17 cellular contexts compared by ENCODE assay signal in the genomic region with DNA sequence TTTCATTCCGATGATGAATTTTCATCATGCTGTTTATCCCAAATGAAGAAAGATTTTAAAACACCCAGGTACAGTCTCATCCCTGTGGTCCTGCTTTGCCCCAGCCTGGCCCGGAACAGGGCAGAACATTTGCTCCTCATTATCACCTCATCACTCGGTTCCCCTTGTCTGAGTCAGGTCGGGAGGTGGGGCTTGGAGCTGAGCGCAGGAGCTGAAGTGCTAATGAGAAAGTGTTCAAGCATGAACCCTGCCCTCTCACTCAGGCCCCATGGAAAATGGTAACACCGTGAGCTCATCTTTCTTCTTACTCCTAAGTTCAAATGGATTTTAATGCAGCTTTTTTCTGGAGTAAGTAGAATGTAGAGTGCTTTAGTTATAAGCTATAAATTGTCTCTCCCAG.
"Had no signal": no experiment of that assay in that cellular context is flagged by ENCODE, and none has a peak within 500 bp of the region (broad histone marks: within the 10 kb centered on the region; RNA-seq: fewer than 3 reads in every experiment).

No MANE protein-coding gene starts in this region.

- H3K4me1 Mint-ChIP-seq: immature natural killer cell, memory B cell had no signal

- H3K36me3 ChIP-seq: ascending aorta, breast epithelium, left lung, prostate gland, thoracic aorta had no signal

- H3K27ac Mint-ChIP-seq: activated CD4-positive, alpha-beta memory T cell treated with anti-CD3 and anti-CD28 coated beads, Interleukin-2, amount 10 ng/mL, durations not matched to agents 7 days and 5 days; activated naive CD4-positive, alpha-beta T cell treated with anti-CD3 and anti-CD28 coated beads, Interleukin-2, amount 10 ng/mL, durations not matched to agents 7 days and 5 days; activated T-cell treated with anti-CD3 and anti-CD28 coated beads, Interleukin-2, amount 50 U/mL, for 24 hours; immature natural killer cell; memory B cell; naive thymus-derived CD8-positive, alpha-beta T cell had no signal

- DNase-seq: activated CD4-positive, alpha-beta memory T cell treated with anti-CD3 and anti-CD28 coated beads, Interleukin-2, amount 10 ng/mL, durations not matched to agents 7 days and 5 days; activated CD4-positive, alpha-beta T cell treated with anti-CD3 and anti-CD28 coated beads for 4 hours; activated naive CD4-positive, alpha-beta T cell treated with anti-CD3 and anti-CD28 coated beads, Interleukin-2, amount 10 ng/mL, durations not matched to agents 7 days and 5 days; activated T-cell treated with anti-CD3 and anti-CD28 coated beads, Interleukin-2, amount 50 U/mL, for 24 hours; immature natural killer cell; left lung; naive thymus-derived CD8-positive, alpha-beta T cell; occipital lobe; stimulated activated CD4-positive, alpha-beta T cell treated with anti-CD3 and anti-CD28 coated beads, Interleukin-1b, Interleukin-23, amount 100 ng/mL, for 48 hours; T-helper 1 cell; T1000 had no signal

- H3K4me1 ChIP-seq: ascending aorta, breast epithelium, left lung, prostate gland had no signal

- ATAC-seq: left lung; naive thymus-derived CD8-positive, alpha-beta T cell; sciatic nerve had no signal

- H3K4me3 ChIP-seq: ascending aorta, breast epithelium, left lung, prostate gland, thoracic aorta had no signal

- H3K9me3 ChIP-seq: ascending aorta, breast epithelium, prostate gland, thoracic aorta had no signal

- H3K36me3 Mint-ChIP-seq: activated naive CD4-positive, alpha-beta T cell treated with anti-CD3 and anti-CD28 coated beads, Interleukin-2, amount 10 ng/mL, durations not matched to agents 7 days and 5 days; memory B cell had no signal

- H3K4me3 Mint-ChIP-seq: activated CD4-positive, alpha-beta memory T cell treated with anti-CD3 and anti-CD28 coated beads, Interleukin-2, amount 10 ng/mL, durations not matched to agents 7 days and 5 days; activated naive CD4-positive, alpha-beta T cell treated with anti-CD3 and anti-CD28 coated beads, Interleukin-2, amount 10 ng/mL, durations not matched to agents 7 days and 5 days; activated T-cell treated with anti-CD3 and anti-CD28 coated beads, Interleukin-2, amount 50 U/mL, for 24 hours; immature natural killer cell; memory B cell; naive thymus-derived CD8-positive, alpha-beta T cell had no signal

- H3K27me3 ChIP-seq: ascending aorta had no signal

- H3K27ac ChIP-seq: ascending aorta, breast epithelium, left lung, prostate gland, thoracic aorta had no signal

- H3K27me3 Mint-ChIP-seq: activated T-cell treated with anti-CD3 and anti-CD28 coated beads, Interleukin-2, amount 50 U/mL, for 24 hours had no signal
